6 cellular contexts compared by ENCODE assay signal in genomic region chr19:48715276-48715675, GRCh38. TPM values are rescaled to one million over a fixed set of nuclear protein-coding genes. Genes with fewer than 3 reads are reported as not detected.
A peak's percentile ranks its signal among the peaks of the same experiment; 100 is the strongest.
DNase-seq lines count a peak whose midpoint lies in the region; TF ChIP-seq lines count a peak whose summit lies in the region.

No MANE protein-coding gene starts in this region.

- no peaks in the 10 kb centered on the region; the same call in 1 of the 2 replicates for H3K36me3 ChIP-seq in OCI-LY1 (ENCODE audit: insufficient read depth, low read length)
- no peaks in the 10 kb centered on the region for H3K36me3 ChIP-seq in ectodermal cell (ENCODE audit: control insufficient read depth, insufficient read depth, low read length)
- no peaks in the 10 kb centered on the region for H3K36me3 ChIP-seq in spleen

- no peak for TF ChIP-seq POLR2A in spleen (IDR thresholded peaks at IDR 0.05)

- no peaks in the 10 kb centered on the region for H3K9me2 ChIP-seq in OCI-LY1 (ENCODE audit: low read depth, low read length)

- TF ChIP-seq CTCF in OCI-LY1 (IDR thresholded peaks at IDR 0.05; ENCODE audit: low read length) (no peak), spleen (IDR thresholded peaks at IDR 0.05 in 8 of 11, conservative IDR thresholded peaks at IDR 0.05 in 3 of 11) (no peak)

- H3K9ac ChIP-seq in OCI-LY1 (ENCODE audit: low read length): peak overlapping the region; percentile 69

- no peak overlapping the region for H2AFZ ChIP-seq in OCI-LY1 (ENCODE audit: low read length)

- H4K20me1 ChIP-seq in OCI-LY1 (ENCODE audit: insufficient read depth, low read length): no peaks in the 10 kb centered on the region

- H3K9me3 ChIP-seq in OCI-LY1 (ENCODE audit: low read length) (no peaks in the 10 kb centered on the region), ectodermal cell (ENCODE audit: control insufficient read depth, low read length) (no peaks in the 10 kb centered on the region), spleen (peaks cover 0 to 5% (median 0%) of the 10 kb centered on the region in 8 donors)

- H3K4me2 ChIP-seq in OCI-LY1 (ENCODE audit: low read length): peak overlapping the region; percentile 81

- WGBS in ectodermal cell, 2 experiments: 89 to 91% methylated on average over 13 of the region's 13 CpGs
- WGBS in spleen, 5 donors: 71 to 85% (median 76%) methylated on average over 12 to 13 of the region's 13 CpGs

- H3K79me2 ChIP-seq in OCI-LY1 (ENCODE audit: insufficient read depth, low read length): no peaks in the 10 kb centered on the region

- DNase-seq in spleen: no peak
- no peak for DNase-seq in germinal center (ENCODE audit: low spot score)
- no peak for DNase-seq in NCI-H345 (lab: John Stamatoyannopoulos, UW)
- DNase-seq in SKM-1 (lab: John Stamatoyannopoulos, UW; ENCODE audit: unreplicated experiment): no peak

- H3F3A ChIP-seq in OCI-LY1 (ENCODE audit: insufficient read depth, low read length): no peaks in the 10 kb centered on the region

- intact Hi-C loops in spleen (cut with DNase I; ENCODE audit: low total_unique reads): no loop called here

- H3K4me1 ChIP-seq in OCI-LY1 (ENCODE audit: insufficient read depth, low read length, severe bottlenecking) (peaks cover 34% of the 10 kb centered on the region), ectodermal cell (ENCODE audit: control insufficient read depth, insufficient read depth, low read length) (peaks cover 34% of the 10 kb centered on the region), spleen (peaks cover 16 to 74% (median 46%) of the 10 kb centered on the region in 6 donors)

- H3K27me3 ChIP-seq in OCI-LY1 (ENCODE audit: insufficient read depth, low read length) (peaks cover 5% of the 10 kb centered on the region; the same call in 1 of the 2 replicates), ectodermal cell (ENCODE audit: control insufficient read depth, insufficient read depth, low read length, poor library complexity, severe bottlenecking) (no peaks in the 10 kb centered on the region), spleen (replicated peaks in 1 of 7) (no peaks in the 10 kb centered on the region)

- H3K4me3 ChIP-seq in OCI-LY1 (ENCODE audit: low read depth, low read length, poor library complexity, severe bottlenecking) (peak overlapping the region; percentile 66), ectodermal cell (ENCODE audit: insufficient read depth, low read depth, low read length) (peak overlapping the region; percentile 42), spleen (peak overlapping the region in 6 of 8 donors; percentile 45 to 75 (median 66))

- H3K27ac ChIP-seq in OCI-LY1 (ENCODE audit: low read depth, low read length, poor library complexity, severe bottlenecking) (no peak overlapping the region), ectodermal cell (ENCODE audit: insufficient read depth, low read depth, low read length, poor library complexity, severe bottlenecking) (no peak overlapping the region), spleen (peak overlapping the region in 7 of 8 donors; percentile 36 to 88 (median 86))

RNA-seq across cellular contexts. Expression of gene MAMSTR, which starts 4.2 kb away (rescaled TPM):
- 2.7 TPM for polyA plus RNA-seq in ectodermal cell (2013, experiment 1 of 4)
- 2.3 TPM for polyA plus RNA-seq in ectodermal cell (2013, experiment 2 of 4)
- 1.2 TPM for polyA plus RNA-seq in ectodermal cell (2013, experiment 3 of 4)
- polyA plus RNA-seq in ectodermal cell (2013, experiment 4 of 4): 1.4 TPM
- total RNA-seq in spleen: 10 to 100 TPM in 1 of 7 donors, 1 to 10 TPM in 6; 3.1 to 10.3 (median 4.0) TPM
- 10 to 100 TPM in 1 of 3 donors, 1 to 10 TPM in 1, under 1 TPM in 1; 0.93 to 10.7 (median 3.6) TPM for polyA plus RNA-seq in spleen

RNA-seq across cellular contexts. Expression of gene FUT2, which starts 19.5 kb away (rescaled TPM):
- 1.2 TPM for polyA plus RNA-seq in ectodermal cell (2013, experiment 1 of 4)
- polyA plus RNA-seq in ectodermal cell (2013, experiment 2 of 4): 0.46 TPM
- polyA plus RNA-seq in ectodermal cell (2013, experiment 3 of 4): 0.32 TPM
- 0.57 TPM for polyA plus RNA-seq in ectodermal cell (2013, experiment 4 of 4)
- total RNA-seq in spleen: under 1 TPM in 3 of 7 donors, not detected in 4; 0.17 to 0.65 (median 0.38) TPM
- polyA plus RNA-seq in spleen: 1 to 10 TPM in 1 of 3 donors, under 1 TPM in 1, not detected in 1; 0.22 to 1.2 TPM

RNA-seq across cellular contexts. Expression of gene RASIP1, which starts 25.1 kb away (rescaled TPM):
- 2.0 TPM for polyA plus RNA-seq in ectodermal cell (2013, experiment 1 of 4)
- polyA plus RNA-seq in ectodermal cell (2013, experiment 2 of 4): 2.5 TPM
- 2.7 TPM for polyA plus RNA-seq in ectodermal cell (2013, experiment 3 of 4)
- polyA plus RNA-seq in ectodermal cell (2013, experiment 4 of 4): 2.5 TPM
- total RNA-seq in spleen: 10 to 100 TPM; 30.3 to 78.1 (median 39.8) TPM
- 10 to 100 TPM; 15.1 to 62.8 (median 42.1) TPM for polyA plus RNA-seq in spleen

RNA-seq across cellular contexts. Expression of gene IZUMO1, which starts 31.4 kb away (rescaled TPM):
- polyA plus RNA-seq in ectodermal cell (2013, experiment 1 of 4): 0.72 TPM
- 0.68 TPM for polyA plus RNA-seq in ectodermal cell (2013, experiment 2 of 4)
- polyA plus RNA-seq in ectodermal cell (2013, experiment 3 of 4): 0.37 TPM
- 1.3 TPM for polyA plus RNA-seq in ectodermal cell (2013, experiment 4 of 4)
- total RNA-seq in spleen: 1 to 10 TPM in 5 of 7 donors, under 1 TPM in 1, not detected in 1; 0.84 to 5.3 (median 1.8) TPM
- polyA plus RNA-seq in spleen: 1 to 10 TPM in 1 of 3 donors, under 1 TPM in 2; 0.26 to 1.0 (median 0.50) TPM

RNA-seq across cellular contexts. Expression of gene FUT1, which starts 37.2 kb away (rescaled TPM):
- polyA plus RNA-seq in ectodermal cell (2013, experiment 1 of 4): 2.6 TPM
- 2.1 TPM for polyA plus RNA-seq in ectodermal cell (2013, experiment 2 of 4)
- polyA plus RNA-seq in ectodermal cell (2013, experiment 3 of 4): 1.0 TPM
- polyA plus RNA-seq in ectodermal cell (2013, experiment 4 of 4): 1.3 TPM
- total RNA-seq in spleen: 10 to 100 TPM in 4 of 7 donors, 1 to 10 TPM in 3; 5.6 to 22.9 (median 10.0) TPM
- 1 to 10 TPM; 1.0 to 6.5 (median 2.7) TPM for polyA plus RNA-seq in spleen

Comparison
In these comparisons a context has a peak if more than half of its experiments do, and no peak if none do; other contexts are left out.
1. H3K27ac ChIP-seq: peak in spleen (7 of 8); none in OCI-LY1 (single experiment) and ectodermal cell (single experiment).
2. Peak in every context shown above with its lines, with median percentiles within 50 percentile points of each other: H3K4me3 ChIP-seq.